In genomic region chr6:137234505-137234863, GRCh38 we compare ENCODE assay signal across 9 cellular contexts. TPM values are rescaled to one million over a fixed set of nuclear protein-coding genes. Genes with fewer than 3 reads are reported as not detected.
DNase-seq lines count a peak whose midpoint lies in the region; ATAC-seq and FAIRE-seq lines count a peak whose summit lies in the region.
"Had no signal": no experiment of that assay in that cellular context is flagged by ENCODE, and none has a peak within 500 bp of the region (broad histone marks: within the 10 kb centered on the region; RNA-seq: fewer than 3 reads in every experiment).

No MANE protein-coding gene starts in this region.

- peaks cover 5% of the 10 kb centered on the region for H3K36me3 Mint-ChIP-seq in CD4-positive, CD25-positive, alpha-beta regulatory T cell

- DNase-seq in CD4-positive, CD25-positive, alpha-beta regulatory T cell, result peak in 2 of 3 donors; percentile 35 to 69
- DNase-seq in NOMO-1 treated with dmso at 0.1 percent for 144 hours (lab: John Stamatoyannopoulos, UW; ENCODE audit: unreplicated experiment), result peak; percentile 58
- peak; percentile 58 for DNase-seq in epithelial cell of prostate (ENCODE audit: low read depth, low spot score)
- DNase-seq in RCC 7860 (ENCODE audit: low spot score), result no peak
- no peak for DNase-seq in NCI-H1105 treated with DMSO at 0.1 percent for 48 hours (lab: John Stamatoyannopoulos, UW)

- peaks cover 0 to 6% (median 2%) of the 10 kb centered on the region in 7 donors for H3K9me3 Mint-ChIP-seq in CD4-positive, CD25-positive, alpha-beta regulatory T cell

- H3K4me1 ChIP-seq in CD4-positive, CD25-positive, alpha-beta regulatory T cell (ENCODE audit: control insufficient read depth, insufficient read depth, low read length, poor library complexity, severe bottlenecking), result peaks cover 23% of the 10 kb centered on the region
- H3K4me1 ChIP-seq in urinary bladder (ENCODE audit: insufficient read depth), result no peaks in the 10 kb centered on the region

- peak overlapping the region; percentile 51 for H3K4me3 ChIP-seq in CD4-positive, CD25-positive, alpha-beta regulatory T cell (ENCODE audit: low read depth, low read length)
- H3K4me3 ChIP-seq in urinary bladder (ENCODE audit: low read depth, low read length), result no peak overlapping the region

- WGBS in urinary bladder, result 68% methylated on average over 4 of the region's 4 CpGs

- H3K27ac Mint-ChIP-seq in CD4-positive, CD25-positive, alpha-beta regulatory T cell, result peak overlapping the region; percentile 18 to 64 (median 21)

- H3K27me3 Mint-ChIP-seq in CD4-positive, CD25-positive, alpha-beta regulatory T cell, result no peaks in the 10 kb centered on the region

- peaks cover 0 to 1% of the 10 kb centered on the region in 2 experiments for H3K9me3 ChIP-seq in CD4-positive, CD25-positive, alpha-beta regulatory T cell (ENCODE audit: control insufficient read depth in 2 of 2, low read length in 2 of 2)

- H3K36me3 ChIP-seq in CD4-positive, CD25-positive, alpha-beta regulatory T cell (ENCODE audit: control insufficient read depth, insufficient read depth, low read length), result no peaks in the 10 kb centered on the region
- no peaks in the 10 kb centered on the region for H3K36me3 ChIP-seq in urinary bladder (ENCODE audit: insufficient read depth)

- no peak overlapping the region for H3K27ac ChIP-seq in CD4-positive, CD25-positive, alpha-beta regulatory T cell (ENCODE audit: insufficient read depth, low read length, poor library complexity, severe bottlenecking)
- H3K27ac ChIP-seq in epithelial cell of prostate (peak overlapping the region; percentile 82), urinary bladder (ENCODE audit: low read depth) (peak overlapping the region; percentile 43)

- H3K27me3 ChIP-seq in CD4-positive, CD25-positive, alpha-beta regulatory T cell (ENCODE audit: control insufficient read depth, insufficient read depth, low read length), result peaks cover 2% of the 10 kb centered on the region

- peak overlapping the region in 3 of 4 donors; percentile 11 to 37 (median 29) for H3K4me3 Mint-ChIP-seq in CD4-positive, CD25-positive, alpha-beta regulatory T cell

- FAIRE-seq in RCC 7860 (lab: Jason Lieb, UNC), result no peak
- FAIRE-seq: astrocyte had no signal

- peak; percentile 81 to 83 for ATAC-seq in CD4-positive, CD25-positive, alpha-beta regulatory T cell (ENCODE audit: low read depth in 2 of 2)
- ATAC-seq in GM21619 (IDR thresholded peaks at IDR 0.05; ENCODE audit: unreplicated experiment) (peak; percentile 70), HG02884 (IDR thresholded peaks at IDR 0.05; ENCODE audit: unreplicated experiment) (no peak)

- H3K4me1 Mint-ChIP-seq in CD4-positive, CD25-positive, alpha-beta regulatory T cell, result peaks cover 27 to 48% (median 32%) of the 10 kb centered on the region in 4 donors

RNA-seq across cellular contexts. Expression of gene IFNGR1, which starts 15.3 kb away (rescaled TPM):
- total RNA-seq in CD4-positive, CD25-positive, alpha-beta regulatory T cell, result 44.3 TPM
- polyA plus RNA-seq in CD4-positive, CD25-positive, alpha-beta regulatory T cell, result 10 to 100 TPM; 30.7 to 44.4 (median 35.4) TPM
- 105 TPM for total RNA-seq in urinary bladder
- 78.8 TPM for polyA plus RNA-seq in urinary bladder

Comparison
In these comparisons a context has a peak if more than half of its experiments do, and no peak if none do; other contexts are left out.
1. DNase-seq: peak in CD4-positive, CD25-positive, alpha-beta regulatory T cell (2 of 3), NOMO-1 treated with dmso at 0.1 percent for 144 hours (single experiment) and epithelial cell of prostate (single experiment); none in RCC 7860 (single experiment) and NCI-H1105 treated with DMSO at 0.1 percent for 48 hours (single experiment).